8 cellular contexts compared by ENCODE assay signal in the genomic region with DNA sequence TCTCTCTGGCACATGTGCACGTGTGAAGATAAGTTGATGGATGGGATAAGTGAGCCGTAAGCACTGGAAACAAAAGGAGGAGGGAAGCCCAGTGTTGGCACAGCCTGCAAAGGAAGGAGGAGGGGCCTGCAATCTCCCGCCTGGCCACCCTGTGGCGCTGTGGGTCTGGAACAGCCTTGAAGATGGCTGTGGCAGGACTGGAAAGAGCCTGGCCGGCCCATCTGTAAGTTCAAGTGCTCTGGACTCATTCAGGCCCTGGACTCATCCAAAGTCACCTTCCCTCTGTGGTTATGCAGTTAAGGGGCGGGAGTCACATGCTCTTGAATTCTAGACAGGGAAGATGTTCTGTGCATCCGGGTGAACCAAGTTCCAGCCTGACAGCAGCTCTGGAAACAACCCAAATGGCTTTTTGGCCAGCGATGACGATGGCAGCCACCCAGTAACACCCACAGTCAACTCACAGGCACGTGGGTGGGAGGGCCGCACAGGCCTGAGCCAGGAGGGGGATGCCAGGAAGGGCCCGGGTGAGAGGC. TPM values are rescaled to one million over a fixed set of nuclear protein-coding genes. Genes with fewer than 3 reads are reported as not detected.
DNase-seq lines count a peak whose midpoint lies in the region; ATAC-seq and TF ChIP-seq lines count a peak whose summit lies in the region.

No MANE protein-coding gene starts in this region.

- H3K9me3 Mint-ChIP-seq in activated naive CD8-positive, alpha-beta T cell treated with anti-CD3 and anti-CD28 coated beads, Interleukin-2, amount 10 ng/mL, durations not matched to agents 7 days and 5 days = peaks cover 19% of the 10 kb centered on the region

- no peak overlapping the region for H3K4me3 ChIP-seq in prostate gland

- H3K4me1 Mint-ChIP-seq in activated naive CD8-positive, alpha-beta T cell treated with anti-CD3 and anti-CD28 coated beads, Interleukin-2, amount 10 ng/mL, durations not matched to agents 7 days and 5 days = no peaks in the 10 kb centered on the region

- WGBS in prostate gland = 11% methylated on average over 12 of the region's 12 CpGs

- H3K36me3 Mint-ChIP-seq in activated naive CD8-positive, alpha-beta T cell treated with anti-CD3 and anti-CD28 coated beads, Interleukin-2, amount 10 ng/mL, durations not matched to agents 7 days and 5 days = peaks cover 59% of the 10 kb centered on the region

- POLR2A ChIA-PET in activated naive CD8-positive, alpha-beta T cell treated with anti-CD3 and anti-CD28 coated beads, Interleukin-2, amount 10 ng/mL, durations not matched to agents 7 days and 5 days (lab: Charles Lee) = no interaction called here

- no peak overlapping the region for H3K27ac Mint-ChIP-seq in activated naive CD8-positive, alpha-beta T cell treated with anti-CD3 and anti-CD28 coated beads, Interleukin-2, amount 10 ng/mL, durations not matched to agents 7 days and 5 days

- no peaks in the 10 kb centered on the region for H3K36me3 ChIP-seq in prostate gland

- peak overlapping the region; percentile 59 to 70 for H3K27ac ChIP-seq in prostate gland

- H3K27me3 ChIP-seq in prostate gland (replicated peaks; ENCODE audit: insufficient read depth) = no peaks in the 10 kb centered on the region

- no peaks in the 10 kb centered on the region for H3K27me3 Mint-ChIP-seq in activated naive CD8-positive, alpha-beta T cell treated with anti-CD3 and anti-CD28 coated beads, Interleukin-2, amount 10 ng/mL, durations not matched to agents 7 days and 5 days

- no peak for ATAC-seq in activated naive CD8-positive, alpha-beta T cell treated with anti-CD3 and anti-CD28 coated beads, Interleukin-2, amount 10 ng/mL, durations not matched to agents 7 days and 5 days (ENCODE audit: low read depth)
- ATAC-seq in HG02678 (IDR thresholded peaks at IDR 0.05; ENCODE audit: unreplicated experiment) = no peak

- peaks cover 17% of the 10 kb centered on the region for H3K4me1 ChIP-seq in prostate gland (replicated peaks)

- H3K9me3 ChIP-seq in prostate gland = no peaks in the 10 kb centered on the region

- intact Hi-C loops in cardiac septum (cut with DNase I) (loop anchor here (5.0 kb wide), 3 partner anchors 69 to 164 kb away; a partner anchor contains a TSS), prostate gland (cut with DNase I) (loop anchor here (2.0 to 5.0 kb wide), 2 partner anchors 67 to 144 kb away; a partner anchor contains a TSS)

- TF ChIP-seq POLR2A in prostate gland (IDR thresholded peaks at IDR 0.05) = no peak

- DNase-seq in NCI-H146 (lab: John Stamatoyannopoulos, UW) (peak; percentile 39), NCI-H146 treated with DMSO at 0.1 percent for 48 hours (lab: John Stamatoyannopoulos, UW; ENCODE audit: unreplicated experiment) (no peak), LHCN-M2 (ENCODE audit: low read depth) (peak; percentile 7), cardiac septum (ENCODE audit: low spot score) (peak; percentile 85), prostate gland (ENCODE audit: low spot score) (peak; percentile 86), amniotic stem cell (lab: John Stamatoyannopoulos, UW) (no peak)
- DNase-seq in activated naive CD8-positive, alpha-beta T cell treated with anti-CD3 and anti-CD28 coated beads, Interleukin-2, amount 10 ng/mL, durations not matched to agents 7 days and 5 days = peak; percentile 62

- TF ChIP-seq CTCF in prostate gland (IDR thresholded peaks at IDR 0.05) = peak; percentile 60 to 95 (median 85)

- no peak overlapping the region for H3K4me3 Mint-ChIP-seq in activated naive CD8-positive, alpha-beta T cell treated with anti-CD3 and anti-CD28 coated beads, Interleukin-2, amount 10 ng/mL, durations not matched to agents 7 days and 5 days

RNA-seq across cellular contexts. Expression of a gene that starts 50.4 kb away (rescaled TPM):
- total RNA-seq in LHCN-M2 (2014; rRNA removed) (not detected in 2 replicates), cardiac septum (not detected), prostate gland (10 to 100 TPM; 40.5 to 55.7 TPM)
- not detected for polyA plus RNA-seq in LHCN-M2 (2012)
- not detected for total RNA-seq in activated naive CD8-positive, alpha-beta T cell treated with anti-CD3 and anti-CD28 coated beads, Interleukin-2, amount 10 ng/mL, durations not matched to agents 7 days and 5 days

Comparison
In these comparisons a context has a peak if more than half of its experiments do, and no peak if none do; other contexts are left out.
1. DNase-seq: peak in NCI-H146 (single experiment), LHCN-M2 (single experiment), activated naive CD8-positive, alpha-beta T cell treated with anti-CD3 and anti-CD28 coated beads, Interleukin-2, amount 10 ng/mL, durations not matched to agents 7 days and 5 days (single experiment), cardiac septum (single experiment) and prostate gland (single experiment); none in NCI-H146 treated with DMSO at 0.1 percent for 48 hours (single experiment) and amniotic stem cell (single experiment).
2. RNA of a gene that starts 50.4 kb away (total RNA-seq): 40.5 to 55.7 TPM in prostate gland; not detected in cardiac septum (single experiment), not detected in LHCN-M2 and not detected in activated naive CD8-positive, alpha-beta T cell treated with anti-CD3 and anti-CD28 coated beads, Interleukin-2, amount 10 ng/mL, durations not matched to agents 7 days and 5 days; every median in the first group is over 10 times any median in the second.